Comparison of ENCODE assay signal across 12 cellular contexts in the genomic region with DNA sequence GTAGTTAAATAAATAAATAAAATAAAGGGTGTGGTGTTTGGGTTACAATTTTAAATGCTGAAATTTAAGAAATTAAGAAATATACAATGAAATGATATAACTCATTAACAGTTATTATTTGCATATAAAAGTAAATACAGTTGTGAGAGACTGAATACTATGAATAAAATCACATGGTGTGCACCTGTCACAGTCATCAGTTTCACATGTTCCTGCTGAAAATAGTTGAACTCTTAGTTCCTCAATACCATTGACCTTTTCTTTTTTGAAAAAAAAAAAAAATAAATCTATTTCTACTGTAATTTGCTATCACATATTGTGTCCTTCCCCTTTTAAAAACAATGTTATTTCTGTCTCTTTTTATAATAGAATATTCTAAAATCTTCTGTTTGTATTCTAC.
A peak's percentile ranks its signal among the peaks of the same experiment; 100 is the strongest.
DNase-seq lines count a peak whose midpoint lies in the region; ATAC-seq lines count a peak whose summit lies in the region.
"Had no signal": no experiment of that assay in that cellular context is flagged by ENCODE, and none has a peak within 500 bp of the region (broad histone marks: within the 10 kb centered on the region; RNA-seq: fewer than 3 reads in every experiment).

No MANE protein-coding gene starts in this region.

- no peak overlapping the region for H3K4me3 Mint-ChIP-seq in activated T-cell treated with anti-CD3 and anti-CD28 coated beads, Interleukin-2, amount 50 U/mL, for 72 hours
- H3K4me3 Mint-ChIP-seq: natural killer cell had no signal

- H3K4me3 ChIP-seq in H7 (ENCODE audit: insufficient read depth, low read depth, low read length) = no peak overlapping the region
- H3K4me3 ChIP-seq: coronary artery, PC-9, thyroid gland had no signal

- H3K27me3 ChIP-seq in H7 (ENCODE audit: control insufficient read depth, insufficient read depth, low read length) = no peaks in the 10 kb centered on the region
- H3K27me3 ChIP-seq: thyroid gland had no signal

- peaks cover 14% of the 10 kb centered on the region for H3K4me1 Mint-ChIP-seq in activated T-cell treated with anti-CD3 and anti-CD28 coated beads, Interleukin-2, amount 50 U/mL, for 72 hours (ENCODE audit: low read depth)

- H3K27me3 Mint-ChIP-seq in activated T-cell treated with anti-CD3 and anti-CD28 coated beads, Interleukin-2, amount 50 U/mL, for 72 hours (ENCODE audit: low read depth) = no peaks in the 10 kb centered on the region

- no peaks in the 10 kb centered on the region for H3K9me3 Mint-ChIP-seq in activated T-cell treated with anti-CD3 and anti-CD28 coated beads, Interleukin-2, amount 50 U/mL, for 72 hours
- H3K9me3 Mint-ChIP-seq: natural killer cell had no signal

- ATAC-seq in GM18498 (IDR thresholded peaks at IDR 0.05; ENCODE audit: unreplicated experiment) = peak; percentile 82
- ATAC-seq in GM19468 (IDR thresholded peaks at IDR 0.05; ENCODE audit: extremely low read depth, unreplicated experiment) = peak; percentile 31
- ATAC-seq in HG02884 (IDR thresholded peaks at IDR 0.05; ENCODE audit: unreplicated experiment) = peak; percentile 63
- peak; percentile 54 for ATAC-seq in HG03558 (IDR thresholded peaks at IDR 0.05; ENCODE audit: extremely low read depth, unreplicated experiment)
- no peak for ATAC-seq in activated T-cell treated with anti-CD3 and anti-CD28 coated beads, Interleukin-2, amount 50 U/mL, for 72 hours (replicated peaks in 1 of 2)

- H3K36me3 Mint-ChIP-seq in activated T-cell treated with anti-CD3 and anti-CD28 coated beads, Interleukin-2, amount 50 U/mL, for 72 hours (ENCODE audit: insufficient read depth in 2 of 2) = no peaks in the 10 kb centered on the region
- H3K36me3 Mint-ChIP-seq: natural killer cell had no signal

- no peak for DNase-seq in HuH-7 (ENCODE audit: low spot score)
- DNase-seq in AG08395 (ENCODE audit: low spot score) = no peak
- DNase-seq in H7 = no peak
- no peak for DNase-seq in activated T-cell treated with anti-CD3 and anti-CD28 coated beads, Interleukin-2, amount 50 U/mL, for 72 hours

- no peak overlapping the region for H3K27ac Mint-ChIP-seq in activated T-cell treated with anti-CD3 and anti-CD28 coated beads, Interleukin-2, amount 50 U/mL, for 72 hours
- H3K27ac Mint-ChIP-seq: natural killer cell had no signal

- no peaks in the 10 kb centered on the region for H3K36me3 ChIP-seq in H7 (replicated peaks; ENCODE audit: control insufficient read depth, insufficient read depth, low read length)
- H3K36me3 ChIP-seq: thyroid gland had no signal

Comparison
In these comparisons a context has a peak if more than half of its experiments do, and no peak if none do; other contexts are left out.
1. ATAC-seq: peak in GM18498 (single experiment), GM19468 (single experiment), HG02884 (single experiment) and HG03558 (single experiment); none in activated T-cell treated with anti-CD3 and anti-CD28 coated beads, Interleukin-2, amount 50 U/mL, for 72 hours (0 of 2).